Comparison of ENCODE assay signal across 4 cellular contexts in the genomic region with DNA sequence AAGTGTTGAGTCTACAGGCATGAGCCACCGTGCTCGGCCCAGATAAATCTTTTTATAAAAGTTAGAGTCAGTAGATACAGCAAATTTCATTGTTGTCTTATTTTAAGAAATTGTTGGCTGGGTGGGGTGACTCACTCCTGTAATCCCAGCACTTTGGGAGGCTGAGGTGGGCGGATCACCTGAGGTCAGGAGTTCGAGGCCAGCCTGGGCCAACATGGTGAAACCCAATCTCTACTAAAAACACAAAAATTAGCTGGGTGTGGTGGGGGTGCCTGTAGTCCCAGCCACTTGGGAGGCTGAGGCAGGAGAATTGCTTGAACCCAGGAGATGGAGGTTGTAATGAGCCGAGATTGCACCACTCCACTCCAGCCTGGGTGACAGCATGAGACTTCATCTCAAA. TPM values are rescaled to one million over a fixed set of nuclear protein-coding genes. Genes with fewer than 3 reads are reported as not detected.
"Had no signal": no experiment of that assay in that cellular context is flagged by ENCODE, and none has a peak within 500 bp of the region (broad histone marks: within the 10 kb centered on the region; RNA-seq: fewer than 3 reads in every experiment).

No MANE protein-coding gene starts in this region.

RNA-seq across cellular contexts. Expression of a gene that starts 29.5 kb away (rescaled TPM):
- total RNA-seq: activated CD8-positive, alpha-beta T cell treated with anti-CD3 and anti-CD28 coated beads for 36 hours; activated T-helper 1 cell treated with anti-CD3 and anti-CD28 coated beads, Interleukin-12 subunit alpha, Interleukin-12 subunit beta, Interleukin-2, Interleukin-4 antibody, amounts not matched to agents 30 ng/mL and 10 ng/mL and 1 ng/mL, durations not matched to agents 14 hours and 24 hours and 36 hours; chondrocyte; SK-MEL-5 had no signal

RNA-seq across cellular contexts. Expression of a gene that starts 37.6 kb away (rescaled TPM):
- total RNA-seq: SK-MEL-5 had no signal
